ENCODE assay signal across 16 cellular contexts in genomic region chr1:39001516-39002389, GRCh38. TPM values are rescaled to one million over a fixed set of nuclear protein-coding genes. Genes with fewer than 3 reads are reported as not detected.
A peak's percentile ranks its signal among the peaks of the same experiment; 100 is the strongest.
DNase-seq lines count a peak whose midpoint lies in the region; ATAC-seq lines count a peak whose summit lies in the region.
"Had no signal": no experiment of that assay in that cellular context is flagged by ENCODE, and none has a peak within 500 bp of the region (broad histone marks: within the 10 kb centered on the region; RNA-seq: fewer than 3 reads in every experiment).

No MANE protein-coding gene starts in this region.

- DNase-seq in CD8-positive, alpha-beta memory T cell: no peak
- peak; percentile 14 for DNase-seq in iPS-NIHi11 (ENCODE audit: low spot score)
- no peak for DNase-seq in NOMO-1 treated with DMSO at 0.1 percent for 48 hours (lab: John Stamatoyannopoulos, UW; ENCODE audit: unreplicated experiment)
- no peak for DNase-seq in DMS53 treated with DMSO at 0.1 percent for 48 hours (lab: John Stamatoyannopoulos, UW; ENCODE audit: unreplicated experiment)
- DNase-seq: H7; head of caudate nucleus; left ventricle myocardium superior; NCI-H510A treated with DMSO at 0.1 percent for 48 hours; right cardiac atrium; stimulated activated CD4-positive, alpha-beta T cell treated with anti-CD3 and anti-CD28 coated beads, Interleukin-2, amount 100 ng/mL, for 24 hours; stimulated activated CD8-positive, alpha-beta memory T cell treated with anti-CD3 and anti-CD28 coated beads, Interleukin-4, amount 100 ng/mL, for 48 hours had no signal

- no peak overlapping the region for H3K9ac ChIP-seq in BLaER1 treated with 17β-estradiol and CSF1 and Interleukin-3, amounts not matched to agents 10 nM and 100 nM

- no peak for ATAC-seq in HG02759 (IDR thresholded peaks at IDR 0.05; ENCODE audit: unreplicated experiment)
- ATAC-seq: right cardiac atrium, SK-N-SH treated with all-trans-retinoic acid at 6 μM for 48 hours had no signal

- H3K4me1 Mint-ChIP-seq in CD8-positive, alpha-beta memory T cell: peaks cover 36 to 49% (median 48%) of the 10 kb centered on the region in 3 donors
- H3K4me1 Mint-ChIP-seq in activated naive CD8-positive, alpha-beta T cell (ENCODE audit: low read depth): peaks cover 49% of the 10 kb centered on the region

- H3K4me2 ChIP-seq in BLaER1 treated with 17β-estradiol and CSF1 and Interleukin-3, amounts not matched to agents 10 nM and 100 nM: peak overlapping the region; percentile 27 to 77 (median 63)

- H3K36me3 ChIP-seq in BLaER1 treated with 17β-estradiol and CSF1 and Interleukin-3, amounts not matched to agents 10 nM and 100 nM: peaks cover 94 to 100% (median 100%) of the 10 kb centered on the region in 11 experiments
- peaks cover 60% of the 10 kb centered on the region for H3K36me3 ChIP-seq in CD8-positive, alpha-beta memory T cell (ENCODE audit: insufficient read depth, low read length)

- no peaks in the 10 kb centered on the region for H3K27me3 Mint-ChIP-seq in CD8-positive, alpha-beta memory T cell
- no peaks in the 10 kb centered on the region for H3K27me3 Mint-ChIP-seq in activated naive CD8-positive, alpha-beta T cell

- no peaks in the 10 kb centered on the region for H3K27me3 ChIP-seq in BLaER1 treated with 17β-estradiol and CSF1 and Interleukin-3, amounts not matched to agents 10 nM and 100 nM
- H3K27me3 ChIP-seq in CD8-positive, alpha-beta memory T cell (ENCODE audit: insufficient read depth, low read length, poor library complexity, severe bottlenecking): no peaks in the 10 kb centered on the region

- peak overlapping the region in 7 of 8 donors; percentile 3 to 75 (median 27) for H3K27ac Mint-ChIP-seq in CD8-positive, alpha-beta memory T cell
- H3K27ac Mint-ChIP-seq in activated naive CD8-positive, alpha-beta T cell: peak overlapping the region; percentile 64

- no peak overlapping the region for H3K4me3 Mint-ChIP-seq in CD8-positive, alpha-beta memory T cell
- H3K4me3 Mint-ChIP-seq in activated naive CD8-positive, alpha-beta T cell: no peak overlapping the region

- POLR2A ChIA-PET in CD8-positive, alpha-beta memory T cell (lab: Charles Lee): no interaction called here

- no peaks in the 10 kb centered on the region for H3K9me3 Mint-ChIP-seq in CD8-positive, alpha-beta memory T cell
- no peaks in the 10 kb centered on the region for H3K9me3 Mint-ChIP-seq in activated naive CD8-positive, alpha-beta T cell (ENCODE audit: low read depth)

- peak overlapping the region in 7 of 11 experiments; percentile 32 to 56 (median 51); a peak in 10 of 22 replicates for H3K27ac ChIP-seq in BLaER1 treated with 17β-estradiol and CSF1 and Interleukin-3, amounts not matched to agents 10 nM and 100 nM
- no peak overlapping the region for H3K27ac ChIP-seq in CD8-positive, alpha-beta memory T cell (ENCODE audit: low read depth, low read length)
- H3K27ac ChIP-seq: HL-60 had no signal

- peaks cover 13 to 84% (median 23%) of the 10 kb centered on the region in 3 donors for H3K36me3 Mint-ChIP-seq in CD8-positive, alpha-beta memory T cell
- peaks cover 19% of the 10 kb centered on the region for H3K36me3 Mint-ChIP-seq in activated naive CD8-positive, alpha-beta T cell

- H3K4me3 ChIP-seq in BLaER1 treated with 17β-estradiol and CSF1 and Interleukin-3, amounts not matched to agents 10 nM and 100 nM: no peak overlapping the region
- H3K4me3 ChIP-seq in CD8-positive, alpha-beta memory T cell (ENCODE audit: low read length): no peak overlapping the region

- H3K4me1 ChIP-seq in BLaER1 treated with 17β-estradiol and CSF1 and Interleukin-3, amounts not matched to agents 10 nM and 100 nM: peaks cover 30 to 52% (median 45%) of the 10 kb centered on the region in 10 experiments
- peaks cover 30% of the 10 kb centered on the region for H3K4me1 ChIP-seq in CD8-positive, alpha-beta memory T cell (ENCODE audit: insufficient read depth, low read length)

- H4K20me1 ChIP-seq in BLaER1 treated with 17β-estradiol and CSF1 and Interleukin-3, amounts not matched to agents 10 nM and 100 nM: peaks cover 62 to 100% (median 93%) of the 10 kb centered on the region in 11 experiments

- CTCF ChIA-PET in CD8-positive, alpha-beta memory T cell (lab: Charles Lee): interaction anchor here (0.7 kb wide), 1 partner anchor 130 kb away, joined by 3 read pairs; no protein-coding TSS in a partner anchor

- no peaks in the 10 kb centered on the region for H3K9me3 ChIP-seq in BLaER1 treated with 17β-estradiol and CSF1 and Interleukin-3, amounts not matched to agents 10 nM and 100 nM (replicated peaks in 1 of 11)
- no peaks in the 10 kb centered on the region for H3K9me3 ChIP-seq in CD8-positive, alpha-beta memory T cell (ENCODE audit: low read length)

RNA-seq across cellular contexts. Expression of gene AKIRIN1, which starts 10.7 kb away (rescaled TPM):
- 10 to 100 TPM; 82.6 to 84.2 TPM for total RNA-seq in CD8-positive, alpha-beta memory T cell
- polyA plus RNA-seq in CD8-positive, alpha-beta memory T cell: 118 TPM

RNA-seq across cellular contexts. Expression of gene NDUFS5, which starts 24.4 kb away (rescaled TPM):
- 100 to 1,000 TPM; 174 to 192 TPM for total RNA-seq in CD8-positive, alpha-beta memory T cell
- 594 TPM for polyA plus RNA-seq in CD8-positive, alpha-beta memory T cell
